14 cellular contexts compared by ENCODE assay signal in genomic region chr15:88090406-88091085, GRCh38.
"Had no signal": no experiment of that assay in that cellular context is flagged by ENCODE, and none has a peak within 500 bp of the region (broad histone marks: within the 10 kb centered on the region; RNA-seq: fewer than 3 reads in every experiment).

No MANE protein-coding gene starts in this region.

- DNase-seq: activated CD4-positive, alpha-beta T cell treated with anti-CD3 and anti-CD28 coated beads, Interleukin-2, amount 50 U/mL, for 4 hours; activated CD4-positive, CD25-positive, alpha-beta regulatory T cell treated with anti-CD3 and anti-CD28 coated beads, Interleukin-2, amount 50 U/mL, for 72 hours; activated CD8-positive, alpha-beta memory T cell treated with anti-CD3 and anti-CD28 coated beads, Interleukin-2, amount 10 ng/mL, durations not matched to agents 7 days and 5 days; activated effector memory CD4-positive, alpha-beta T cell treated with Interleukin-2 at 50 U/mL for 16 hours; activated T-cell treated with anti-CD3 and anti-CD28 coated beads, Interleukin-2, amount 50 U/mL, for 24 hours; colonic mucosa; effector CD4-positive, alpha-beta T cell; kidney glomerular epithelial cell; mammary epithelial cell; ovary; stimulated activated CD4-positive, alpha-beta T cell treated with anti-CD3 and anti-CD28 coated beads, Interleukin-15, amount 100 ng/mL, for 24 hours; stimulated activated CD4-positive, alpha-beta T cell treated with anti-CD3 and anti-CD28 coated beads, Interleukin-4, amount 100 ng/mL, for 24 hours had no signal

- H3K36me3 ChIP-seq: breast epithelium, colonic mucosa, neural progenitor cell, ovary had no signal

- H3K9me3 ChIP-seq: colonic mucosa, ovary had no signal

- H3K27ac ChIP-seq: breast epithelium, colonic mucosa, neural progenitor cell, ovary had no signal

- H3K4me1 ChIP-seq: breast epithelium, colonic mucosa, neural progenitor cell had no signal

- ATAC-seq: activated CD8-positive, alpha-beta memory T cell treated with anti-CD3 and anti-CD28 coated beads, Interleukin-2, amount 10 ng/mL, durations not matched to agents 7 days and 5 days had no signal

- H3K27me3 ChIP-seq: breast epithelium, colonic mucosa, neural progenitor cell, ovary had no signal

- H3K4me3 ChIP-seq: breast epithelium, colonic mucosa, neural progenitor cell, ovary had no signal
